In genomic region chr10:83301732-83302131, GRCh38 we compare ENCODE assay signal across 28 cellular contexts.
"Had no signal": no experiment of that assay in that cellular context is flagged by ENCODE, and none has a peak within 500 bp of the region (broad histone marks: within the 10 kb centered on the region; RNA-seq: fewer than 3 reads in every experiment).

No MANE protein-coding gene starts in this region.

- H3K9ac ChIP-seq: neural progenitor cell, parathyroid adenoma had no signal

- DNase-seq: colonic mucosa; effector memory CD4-positive, alpha-beta T cell; foreskin fibroblast; heart left ventricle; left cardiac atrium; left lung; mesendoderm; midbrain; naive thymus-derived CD4-positive, alpha-beta T cell; stimulated activated CD4-positive, alpha-beta T cell treated with anti-CD3 and anti-CD28 coated beads, Interleukin-12 subunit alpha, Interleukin-12 subunit beta, amount 100 ng/mL, for 4 hours; stimulated activated CD4-positive, alpha-beta T cell treated with anti-CD3 and anti-CD28 coated beads, Interleukin-2, amount 100 ng/mL, for 24 hours; stimulated activated CD4-positive, alpha-beta T cell treated with anti-CD3 and anti-CD28 coated beads, Interleukin-4, amount 100 ng/mL, for 24 hours; stimulated activated naive CD4-positive, alpha-beta T cell treated with Interleukin-2 at 50 U/mL for 16 hours; stomach; thyroid gland; upper lobe of left lung had no signal

- H3K4me1 ChIP-seq: colonic mucosa, gastroesophageal sphincter, heart left ventricle, left lung, neural progenitor cell, parathyroid adenoma, stomach, thyroid gland, upper lobe of left lung had no signal

- H3K9me3 ChIP-seq: colonic mucosa, gastroesophageal sphincter, heart left ventricle, stomach, thyroid gland, upper lobe of left lung had no signal

- H3K27ac Mint-ChIP-seq: dendritic cell treated with granulocyte-macrophage colony-stimulating factor and Interleukin-4, amounts not matched to agents 40 ng/mL and 50 ng/mL, for 4 days; naive thymus-derived CD4-positive, alpha-beta T cell; nephron; neural progenitor cell; progenitor cell of endocrine pancreas; stimulated activated effector memory CD8-positive, alpha-beta T cell treated with anti-CD3 and anti-CD28 coated beads, Interleukin-12 subunit alpha, Interleukin-12 subunit beta, amount 100 ng/mL, for 72 hours had no signal

- H3K79me2 ChIP-seq: hepatocyte, parathyroid adenoma had no signal

- H3K9me3 Mint-ChIP-seq: neural progenitor cell had no signal

- FAIRE-seq: endothelial cell of umbilical vein, urothelium cell line had no signal

- H3K36me3 Mint-ChIP-seq: naive thymus-derived CD4-positive, alpha-beta T cell; neural progenitor cell; stimulated activated effector memory CD8-positive, alpha-beta T cell treated with anti-CD3 and anti-CD28 coated beads, Interleukin-12 subunit alpha, Interleukin-12 subunit beta, amount 100 ng/mL, for 72 hours had no signal

- H3K27me3 ChIP-seq: colonic mucosa, gastroesophageal sphincter, heart left ventricle, hepatocyte, left lung, neural progenitor cell, stomach, thyroid gland, upper lobe of left lung had no signal

- H3K4me3 ChIP-seq: colonic mucosa, gastroesophageal sphincter, heart left ventricle, hepatocyte, left lung, neural progenitor cell, smooth muscle cell, stomach, thyroid gland, upper lobe of left lung had no signal

- H3K4me2 ChIP-seq: hepatocyte, neural progenitor cell, smooth muscle cell had no signal

- H3K27ac ChIP-seq: colonic mucosa, gastroesophageal sphincter, heart left ventricle, hepatocyte, left lung, neural progenitor cell, parathyroid adenoma, stomach, thyroid gland, upper lobe of left lung had no signal

- ATAC-seq: gastroesophageal sphincter; heart left ventricle; left cardiac atrium; left lung; naive thymus-derived CD4-positive, alpha-beta T cell; sciatic nerve; stimulated activated effector memory CD8-positive, alpha-beta T cell treated with anti-CD3 and anti-CD28 coated beads, Interleukin-12 subunit alpha, Interleukin-12 subunit beta, amount 100 ng/mL, for 72 hours had no signal

- H3K4me3 Mint-ChIP-seq: dendritic cell treated with granulocyte-macrophage colony-stimulating factor and Interleukin-4, amounts not matched to agents 40 ng/mL and 50 ng/mL, for 4 days; naive thymus-derived CD4-positive, alpha-beta T cell; nephron; neural progenitor cell; stimulated activated effector memory CD8-positive, alpha-beta T cell treated with anti-CD3 and anti-CD28 coated beads, Interleukin-12 subunit alpha, Interleukin-12 subunit beta, amount 100 ng/mL, for 72 hours had no signal

- H3K4me1 Mint-ChIP-seq: naive thymus-derived CD4-positive, alpha-beta T cell; nephron; neural progenitor cell; stimulated activated effector memory CD8-positive, alpha-beta T cell treated with anti-CD3 and anti-CD28 coated beads, Interleukin-12 subunit alpha, Interleukin-12 subunit beta, amount 100 ng/mL, for 72 hours had no signal

- H3K27me3 Mint-ChIP-seq: dendritic cell treated with granulocyte-macrophage colony-stimulating factor and Interleukin-4, amounts not matched to agents 40 ng/mL and 50 ng/mL, for 4 days; naive thymus-derived CD4-positive, alpha-beta T cell; progenitor cell of endocrine pancreas had no signal

- H3K36me3 ChIP-seq: colonic mucosa, gastroesophageal sphincter, heart left ventricle, left lung, neural progenitor cell, stomach, thyroid gland, upper lobe of left lung had no signal

- H2AFZ ChIP-seq: hepatocyte, neural progenitor cell, parathyroid adenoma had no signal
